8 cellular contexts compared by ENCODE assay signal in genomic region chr3:134378384-134378783, GRCh38. TPM values are rescaled to one million over a fixed set of nuclear protein-coding genes. Genes with fewer than 3 reads are reported as not detected.
DNase-seq lines count a peak whose midpoint lies in the region; ATAC-seq and TF ChIP-seq lines count a peak whose summit lies in the region.

No MANE protein-coding gene starts in this region.

- peaks cover 21% of the 10 kb centered on the region for H3F3A ChIP-seq in neural progenitor cell (ENCODE audit: low read depth)

- H3K27ac ChIP-seq in endodermal cell (ENCODE audit: low read depth, low read length) (no peak overlapping the region), neural progenitor cell (no peak overlapping the region)

- peaks cover 2% of the 10 kb centered on the region for H4K20me1 ChIP-seq in neural progenitor cell (ENCODE audit: low read depth)

- DNase-seq in GM12865 (ENCODE audit: low read depth) = peak; percentile 32
- peak; percentile 26 for DNase-seq in NCI-H69 (lab: John Stamatoyannopoulos, UW)
- peak; percentile 88 for DNase-seq in endodermal cell
- DNase-seq in neural progenitor cell (ENCODE audit: low spot score) = peak; percentile 72
- no peak for DNase-seq in SKM-1 (lab: John Stamatoyannopoulos, UW; ENCODE audit: unreplicated experiment)
- no peak for DNase-seq in NOMO-1 treated with dmso at 0.1 percent for 144 hours (lab: John Stamatoyannopoulos, UW; ENCODE audit: unreplicated experiment)
- no peak for DNase-seq in NCI-H2107 treated with DMSO at 0.1 percent for 48 hours (lab: John Stamatoyannopoulos, UW; ENCODE audit: unreplicated experiment)

- peak; percentile 42 for TF ChIP-seq CTCF in GM12865 (IDR thresholded peaks at IDR 0.05; ENCODE audit: insufficient read depth, low read depth, low read length, missing control alignments)
- peak; percentile 84 for TF ChIP-seq CTCF in endodermal cell (conservative IDR thresholded peaks at IDR 0.05)
- TF ChIP-seq CTCF in neural progenitor cell (IDR thresholded peaks at IDR 0.05) = peak; percentile 67

- H3K4me1 Mint-ChIP-seq in endodermal cell = peaks cover 33% of the 10 kb centered on the region
- peaks cover 32% of the 10 kb centered on the region for H3K4me1 Mint-ChIP-seq in neural progenitor cell

- H3K27me3 ChIP-seq in endodermal cell (ENCODE audit: control insufficient read depth, insufficient read depth, low read length, poor library complexity, severe bottlenecking) (no peaks in the 10 kb centered on the region), neural progenitor cell (peaks cover 32% of the 10 kb centered on the region)

- no peaks in the 10 kb centered on the region for H3K36me3 Mint-ChIP-seq in endodermal cell (ENCODE audit: low read depth)
- no peaks in the 10 kb centered on the region for H3K36me3 Mint-ChIP-seq in neural progenitor cell

- H3K4me1 ChIP-seq in endodermal cell (ENCODE audit: control insufficient read depth, insufficient read depth, low read length) = peaks cover 4% of the 10 kb centered on the region
- peaks cover 40% of the 10 kb centered on the region for H3K4me1 ChIP-seq in neural progenitor cell

- H3K9ac ChIP-seq in endodermal cell (ENCODE audit: extremely low read depth, low read length, poor library complexity, severe bottlenecking) (no peak overlapping the region), neural progenitor cell (no peak overlapping the region)

- no peaks in the 10 kb centered on the region for H3K9me3 Mint-ChIP-seq in endodermal cell
- peaks cover 1% of the 10 kb centered on the region for H3K9me3 Mint-ChIP-seq in neural progenitor cell

- no peak overlapping the region for H2AFZ ChIP-seq in neural progenitor cell (replicated peaks)

- H3K36me3 ChIP-seq in endodermal cell (ENCODE audit: control insufficient read depth, insufficient read depth, low read length) = no peaks in the 10 kb centered on the region
- no peaks in the 10 kb centered on the region for H3K36me3 ChIP-seq in neural progenitor cell

- no peak for ATAC-seq in HG03571 (IDR thresholded peaks at IDR 0.05; ENCODE audit: unreplicated experiment)

- H3K79me2 ChIP-seq in neural progenitor cell (ENCODE audit: low read depth) = peaks cover 8% of the 10 kb centered on the region

- H3K27ac Mint-ChIP-seq in endodermal cell (no peak overlapping the region), neural progenitor cell (no peak overlapping the region)

- H3K27me3 Mint-ChIP-seq in endodermal cell (ENCODE audit: insufficient read depth) (peaks cover 30% of the 10 kb centered on the region), neural progenitor cell (ENCODE audit: insufficient read depth, low read depth) (peaks cover 10% of the 10 kb centered on the region)

- H3K4me3 ChIP-seq in GM12865 (ENCODE audit: low read depth, low read length) (no peak overlapping the region), endodermal cell (ENCODE audit: low read length) (no peak overlapping the region), neural progenitor cell (no peak overlapping the region)

- H3K4me3 Mint-ChIP-seq in endodermal cell (no peak overlapping the region), neural progenitor cell (no peak overlapping the region)

- H3K4me2 ChIP-seq in neural progenitor cell = peak overlapping the region; percentile 19

- no peaks in the 10 kb centered on the region for H3K9me3 ChIP-seq in endodermal cell (ENCODE audit: control insufficient read depth, low read length)
- no peaks in the 10 kb centered on the region for H3K9me3 ChIP-seq in neural progenitor cell (ENCODE audit: low read depth)

RNA-seq across cellular contexts. Expression of gene AMOTL2, which starts 4.1 kb away (rescaled TPM):
- total RNA-seq in endodermal cell = 100 to 1,000 TPM; 109 to 153 TPM
- 59.2 TPM for polyA plus RNA-seq in endodermal cell (2013, experiment 1 of 2)
- 56.9 TPM for polyA plus RNA-seq in endodermal cell (2013, experiment 2 of 2)
- total RNA-seq in neural progenitor cell (ENCODE audit: low replicate concordance) = 62.9 and 121 TPM in 2 replicates

Comparison
In these comparisons a context has a peak if more than half of its experiments do, and no peak if none do; other contexts are left out.
1. DNase-seq: peak in GM12865 (single experiment), NCI-H69 (single experiment), endodermal cell (single experiment) and neural progenitor cell (single experiment); none in SKM-1 (single experiment), NOMO-1 treated with dmso at 0.1 percent for 144 hours (single experiment) and NCI-H2107 treated with DMSO at 0.1 percent for 48 hours (single experiment).
2. Peak in every context shown above with its lines, with median percentiles within 50 percentile points of each other: CTCF ChIP-seq.